Comparison of ENCODE assay signal across 8 cellular contexts in the genomic region with DNA sequence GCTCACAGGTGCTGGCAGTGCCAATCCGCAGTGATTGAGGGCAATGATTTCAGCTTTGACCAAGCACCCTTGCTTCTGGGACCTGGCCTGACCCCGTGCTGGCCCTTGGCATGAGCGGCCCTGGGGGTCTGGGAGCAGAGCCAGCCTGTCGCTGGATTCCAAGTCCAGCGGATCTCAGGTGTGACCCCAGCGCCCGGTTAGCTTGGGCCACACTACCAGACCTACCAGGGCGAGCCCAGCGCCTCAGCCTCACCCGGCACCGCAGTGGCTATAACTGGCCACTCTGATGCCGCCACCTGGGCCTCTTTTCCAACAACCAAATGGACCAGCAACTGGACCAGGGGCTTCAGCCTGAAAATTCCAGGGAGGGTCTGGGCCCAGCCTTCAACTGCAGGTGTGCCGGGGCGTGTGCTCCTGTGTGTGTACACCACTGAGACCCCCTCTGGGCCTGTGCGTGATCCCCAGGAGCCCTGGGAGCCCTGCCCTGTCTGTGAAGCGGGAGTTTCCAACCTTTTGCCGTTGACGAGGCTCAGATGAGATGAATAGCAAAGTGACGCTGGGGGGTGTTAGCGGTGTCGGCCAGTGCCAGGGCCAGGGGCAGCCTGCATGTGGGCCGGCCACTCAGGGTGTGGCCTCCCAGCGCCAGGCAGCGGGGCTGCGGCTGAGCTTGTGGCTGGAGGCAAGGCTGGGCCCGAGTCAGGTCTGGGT. TPM values are rescaled to one million over a fixed set of nuclear protein-coding genes. Genes with fewer than 3 reads are reported as not detected.
A peak's percentile ranks its signal among the peaks of the same experiment; 100 is the strongest.
DNase-seq lines count a peak whose midpoint lies in the region; ATAC-seq and TF ChIP-seq lines count a peak whose summit lies in the region.

No MANE protein-coding gene starts in this region.

- H3K4me1 ChIP-seq in fibroblast of lung (ENCODE audit: control insufficient read depth, extremely low read depth, insufficient read depth, low read length): peaks cover 23% of the 10 kb centered on the region

- H3K27me3 ChIP-seq in WERI-Rb-1 (ENCODE audit: insufficient read depth, low read depth, severe bottlenecking) (no peaks in the 10 kb centered on the region), fibroblast of lung (ENCODE audit: control insufficient read depth, insufficient read depth, low read length) (no peaks in the 10 kb centered on the region)

- peak overlapping the region; percentile 69 for H3K9ac ChIP-seq in fibroblast of lung (ENCODE audit: insufficient read depth, low read length)

- H2AFZ ChIP-seq in fibroblast of lung (ENCODE audit: low read length): no peak overlapping the region

- no peaks in the 10 kb centered on the region for H3K36me3 ChIP-seq in WERI-Rb-1
- no peaks in the 10 kb centered on the region for H3K36me3 ChIP-seq in fibroblast of lung (ENCODE audit: control insufficient read depth, insufficient read depth, low read length)

- TF ChIP-seq CTCF in GM13976 (IDR thresholded peaks at IDR 0.05; ENCODE audit: borderline replicate concordance, control extremely low read depth, extremely low read depth, insufficient read depth, missing control alignments) (no peak), WERI-Rb-1 (IDR thresholded peaks at IDR 0.05; ENCODE audit: low read depth, low read length) (no peak), fibroblast of lung (conservative IDR thresholded peaks at IDR 0.05 in 1 of 2, IDR thresholded peaks at IDR 0.05 in 1 of 2; ENCODE audit: low read depth in 1 of 2, low read length in 2 of 2) (no peak)

- no peak for ATAC-seq in HG02885 (IDR thresholded peaks at IDR 0.05; ENCODE audit: poor library complexity, unreplicated experiment)
- no peak for ATAC-seq in GM18909 (IDR thresholded peaks at IDR 0.05; ENCODE audit: poor library complexity, unreplicated experiment)

- DNase-seq in GM13976 (ENCODE audit: low spot score) (peak; percentile 64), WERI-Rb-1 (no peak), fibroblast of lung (ENCODE audit: low read depth in 2 of 2) (no peak), skeletal muscle cell (ENCODE audit: low read depth) (no peak), hippocampal formation (lab: John Stamatoyannopoulos, UW) (no peak), NCI-H2029 treated with DMSO at 0.1 percent for 48 hours (lab: John Stamatoyannopoulos, UW) (no peak)

- H3K9me3 ChIP-seq in WERI-Rb-1 (ENCODE audit: severe bottlenecking): no peaks in the 10 kb centered on the region
- no peaks in the 10 kb centered on the region for H3K9me3 ChIP-seq in fibroblast of lung (ENCODE audit: control insufficient read depth, insufficient read depth, low read depth, low read length)

- H3K79me2 ChIP-seq in fibroblast of lung (ENCODE audit: control insufficient read depth, insufficient read depth, low read length): no peaks in the 10 kb centered on the region

- in situ Hi-C loops in GM13976 (cut with MboI; ENCODE audit: low sequenced_read_pairs, unreplicated experiment): no loop called here

- no peaks in the 10 kb centered on the region for H4K20me1 ChIP-seq in fibroblast of lung (ENCODE audit: control insufficient read depth, extremely low read depth, insufficient read depth, low read length)

- H3K27ac ChIP-seq in WERI-Rb-1 (peak overlapping the region; percentile 52), fibroblast of lung (ENCODE audit: insufficient read depth, low read length) (peak overlapping the region; percentile 61)

- peak overlapping the region; percentile 7; the same call in 1 of the 2 replicates for H3K4me3 ChIP-seq in WERI-Rb-1 (ENCODE audit: low read depth, low read length)
- H3K4me3 ChIP-seq in fibroblast of lung (replicated peaks in 1 of 4; ENCODE audit: control extremely low read depth in 1 of 4, insufficient read depth in 1 of 4, low read depth in 3 of 4, low read length in 4 of 4): peak overlapping the region; percentile 26 to 38 (median 31)
- peak overlapping the region; percentile 33 for H3K4me3 ChIP-seq in skeletal muscle cell (ENCODE audit: low read depth, low read length)

- peak overlapping the region; percentile 79 for H3K4me2 ChIP-seq in fibroblast of lung (ENCODE audit: extremely low read depth, insufficient read depth, low read length)

RNA-seq across cellular contexts. Expression of a gene that starts 0.7 kb away (rescaled TPM):
- 3.9 and 11.6 TPM in 2 replicates for total RNA-seq in fibroblast of lung
- polyA plus RNA-seq in fibroblast of lung: 0.67 and 3.3 TPM in 2 replicates
- polyA plus RNA-seq in fibroblast of lung (2012): 1.4 and 7.9 TPM in 2 replicates
- polyA minus RNA-seq in fibroblast of lung (ENCODE audit: low replicate concordance): 4.5 and 15.2 TPM in 2 replicates

RNA-seq across cellular contexts. Expression of a gene that starts 41.1 kb away (rescaled TPM):
- total RNA-seq in fibroblast of lung: 0.26 and 0.66 TPM in 2 replicates
- 0.15 and 2.6 TPM in 2 replicates for polyA plus RNA-seq in fibroblast of lung
- 0.10 and 3.5 TPM in 2 replicates for polyA plus RNA-seq in fibroblast of lung (2012)
- polyA minus RNA-seq in fibroblast of lung (ENCODE audit: low replicate concordance): 8.3 TPM in 1 of 2 replicates, not detected in the other
